Comparison of ENCODE assay signal across 21 cellular contexts in genomic region chr3:83460051-83460450, GRCh38.
"Had no signal": no experiment of that assay in that cellular context is flagged by ENCODE, and none has a peak within 500 bp of the region (broad histone marks: within the 10 kb centered on the region; RNA-seq: fewer than 3 reads in every experiment).

No MANE protein-coding gene starts in this region.

- H3K4me1 ChIP-seq: right lobe of liver, tibial nerve, upper lobe of left lung, uterus had no signal

- H3K36me3 ChIP-seq: gastrocnemius medialis, ovary, right lobe of liver, thoracic aorta, tibial nerve, upper lobe of left lung, uterus had no signal

- H3K4me3 ChIP-seq: gastrocnemius medialis, lung, ovary, right lobe of liver, thoracic aorta, tibial nerve, upper lobe of left lung, uterus had no signal

- H3K27me3 ChIP-seq: gastrocnemius medialis, ovary, right lobe of liver, tibial nerve, upper lobe of left lung, uterus had no signal

- H3K27ac ChIP-seq: epithelial cell of prostate, gastrocnemius medialis, ovary, right lobe of liver, thoracic aorta, tibial nerve, upper lobe of left lung, uterus had no signal

- ATAC-seq: esophagus mucosa; gastrocnemius medialis; natural killer cell; right lobe of liver; stimulated activated naive B cell treated with anti-CD40 and anti-IgM and Interleukin-4, amounts not matched to agents 10 μg/mL and 1 μg/mL and 100 μg/mL, for 72 hours had no signal

- H3K9me3 ChIP-seq: gastrocnemius medialis, ovary, right lobe of liver, thoracic aorta, tibial nerve, upper lobe of left lung, uterus had no signal

- DNase-seq: effector CD8-positive, alpha-beta T cell; endodermal cell; foreskin fibroblast; head of caudate nucleus; natural killer cell; occipital lobe; ovary; retina; right lobe of liver; small intestine; stimulated activated CD4-positive, alpha-beta T cell treated with anti-CD3 and anti-CD28 coated beads, Interleukin-15, amount 100 ng/mL, for 24 hours; stimulated activated CD4-positive, alpha-beta T cell treated with anti-CD3 and anti-CD28 coated beads, Interleukin-2, amount 100 ng/mL, for 48 hours; stimulated activated naive B cell treated with anti-CD40 and anti-IgM and Interleukin-4, amounts not matched to agents 10 μg/mL and 1 μg/mL and 100 μg/mL, for 72 hours; upper lobe of left lung; uterus had no signal
